8 cellular contexts compared by ENCODE assay signal in the genomic region with DNA sequence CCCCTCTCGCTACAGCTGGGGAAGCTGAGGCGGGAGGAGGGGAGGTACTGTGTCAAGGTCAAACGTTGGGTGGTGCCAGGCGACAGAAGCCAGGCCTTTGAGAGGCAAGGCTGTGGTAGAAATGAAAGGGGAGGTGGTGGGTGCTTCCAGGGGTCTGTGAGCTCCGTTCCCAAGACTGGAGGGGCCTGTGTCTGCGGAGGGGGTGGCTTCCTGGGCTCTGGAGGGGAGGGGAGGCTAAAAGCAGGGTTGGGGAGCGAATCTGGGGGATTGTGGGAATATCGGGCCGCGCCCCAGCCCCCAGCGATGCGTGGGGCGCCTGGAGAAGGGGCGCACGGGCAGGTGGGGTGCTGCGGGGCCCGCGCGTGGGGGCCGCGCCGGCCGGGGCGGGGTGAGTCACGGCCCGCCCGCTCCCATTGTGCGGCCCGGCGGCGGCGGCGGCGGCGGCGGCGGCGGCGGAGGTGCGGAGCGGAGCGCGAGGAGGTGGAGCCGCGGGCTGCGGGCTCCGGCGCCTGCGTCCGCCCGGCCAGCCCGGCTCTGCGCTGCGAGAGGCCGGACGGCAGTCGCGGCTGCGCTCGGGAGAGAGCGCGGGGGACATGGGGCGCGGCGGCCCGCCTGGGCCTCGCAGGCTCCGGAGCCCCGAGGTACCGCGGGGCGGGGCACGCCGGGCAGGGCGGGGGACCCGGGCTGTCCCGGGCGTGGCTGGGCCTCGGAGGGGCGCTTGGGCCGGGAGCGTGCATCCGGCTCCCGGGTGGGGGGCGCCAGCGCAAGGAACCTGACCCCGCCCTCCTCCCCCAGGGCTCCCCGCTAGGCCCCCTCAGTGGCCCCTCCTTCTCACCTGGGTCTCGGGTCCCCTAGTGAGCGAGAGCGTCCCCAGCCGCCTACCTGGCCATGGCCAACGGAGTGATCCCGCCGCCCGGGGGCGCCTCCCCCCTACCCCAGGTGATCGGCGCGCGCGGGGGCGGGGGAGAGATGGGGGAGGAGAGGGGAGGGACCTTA. TPM values are rescaled to one million over a fixed set of nuclear protein-coding genes. Genes with fewer than 3 reads are reported as not detected.
DNase-seq lines count a peak whose midpoint lies in the region; ATAC-seq, FAIRE-seq and TF ChIP-seq lines count a peak whose summit lies in the region.

A gene with protein sequence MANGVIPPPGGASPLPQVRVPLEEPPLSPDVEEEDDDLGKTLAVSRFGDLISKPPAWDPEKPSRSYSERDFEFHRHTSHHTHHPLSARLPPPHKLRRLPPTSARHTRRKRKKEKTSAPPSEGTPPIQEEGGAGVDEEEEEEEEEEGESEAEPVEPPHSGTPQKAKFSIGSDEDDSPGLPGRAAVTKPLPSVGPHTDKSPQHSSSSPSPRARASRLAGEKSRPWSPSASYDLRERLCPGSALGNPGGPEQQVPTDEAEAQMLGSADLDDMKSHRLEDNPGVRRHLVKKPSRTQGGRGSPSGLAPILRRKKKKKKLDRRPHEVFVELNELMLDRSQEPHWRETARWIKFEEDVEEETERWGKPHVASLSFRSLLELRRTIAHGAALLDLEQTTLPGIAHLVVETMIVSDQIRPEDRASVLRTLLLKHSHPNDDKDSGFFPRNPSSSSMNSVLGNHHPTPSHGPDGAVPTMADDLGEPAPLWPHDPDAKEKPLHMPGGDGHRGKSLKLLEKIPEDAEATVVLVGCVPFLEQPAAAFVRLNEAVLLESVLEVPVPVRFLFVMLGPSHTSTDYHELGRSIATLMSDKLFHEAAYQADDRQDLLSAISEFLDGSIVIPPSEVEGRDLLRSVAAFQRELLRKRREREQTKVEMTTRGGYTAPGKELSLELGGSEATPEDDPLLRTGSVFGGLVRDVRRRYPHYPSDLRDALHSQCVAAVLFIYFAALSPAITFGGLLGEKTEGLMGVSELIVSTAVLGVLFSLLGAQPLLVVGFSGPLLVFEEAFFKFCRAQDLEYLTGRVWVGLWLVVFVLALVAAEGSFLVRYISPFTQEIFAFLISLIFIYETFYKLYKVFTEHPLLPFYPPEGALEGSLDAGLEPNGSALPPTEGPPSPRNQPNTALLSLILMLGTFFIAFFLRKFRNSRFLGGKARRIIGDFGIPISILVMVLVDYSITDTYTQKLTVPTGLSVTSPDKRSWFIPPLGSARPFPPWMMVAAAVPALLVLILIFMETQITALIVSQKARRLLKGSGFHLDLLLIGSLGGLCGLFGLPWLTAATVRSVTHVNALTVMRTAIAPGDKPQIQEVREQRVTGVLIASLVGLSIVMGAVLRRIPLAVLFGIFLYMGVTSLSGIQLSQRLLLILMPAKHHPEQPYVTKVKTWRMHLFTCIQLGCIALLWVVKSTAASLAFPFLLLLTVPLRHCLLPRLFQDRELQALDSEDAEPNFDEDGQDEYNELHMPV (plus strand): TSS at position 526 of the 996 bp plus-strand sequence. CDS start 363 bp downstream, at position 889.

- H3K4me3 Mint-ChIP-seq in activated T-helper 1 cell treated with anti-CD3 and anti-CD28 coated beads, Interleukin-12 subunit alpha, Interleukin-12 subunit beta, Interleukin-2, Interleukin-4 antibody, amounts not matched to agents 30 ng/mL and 10 ng/mL and 1 ng/mL, durations not matched to agents 14 hours and 24 hours and 36 hours: peak within 1 kb of the TSS; percentile 72

- peak within 1 kb of the TSS; percentile 88 for H4K91ac ChIP-seq in trophoblast cell (ENCODE audit: low read depth, low read length)

- peak within 1 kb of the TSS; percentile 20 for H2BK12ac ChIP-seq in trophoblast cell (ENCODE audit: low read length)

- H3K4ac ChIP-seq in trophoblast cell (ENCODE audit: low read depth, low read length): peak within 1 kb of the TSS; percentile 65

- H3K9ac ChIP-seq in BLaER1 (no peak within 1 kb of the TSS), trophoblast cell (ENCODE audit: low read length) (peak within 1 kb of the TSS; percentile 67)

- intact Hi-C loops in activated T-helper 1 cell treated with anti-CD3 and anti-CD28 coated beads, Interleukin-12 subunit alpha, Interleukin-12 subunit beta, Interleukin-2, Interleukin-4 antibody, amounts not matched to agents 30 ng/mL and 10 ng/mL and 1 ng/mL, durations not matched to agents 14 hours and 24 hours and 36 hours (cut with micrococcal nuclease): no loop called here

- no peak within 1 kb of the TSS for H3K27ac Mint-ChIP-seq in activated T-helper 1 cell treated with anti-CD3 and anti-CD28 coated beads, Interleukin-12 subunit alpha, Interleukin-12 subunit beta, Interleukin-2, Interleukin-4 antibody, amounts not matched to agents 30 ng/mL and 10 ng/mL and 1 ng/mL, durations not matched to agents 14 hours and 24 hours and 36 hours

- H2BK120ac ChIP-seq in trophoblast cell (ENCODE audit: insufficient read depth, low read length, poor library complexity): peak within 1 kb of the TSS; percentile 79

- H3K27me3 ChIP-seq in BLaER1 (peaks cover 35% of the 10 kb centered on the region), trophoblast cell (ENCODE audit: insufficient read depth, low read length) (no peaks in the 10 kb centered on the region)

- H2BK5ac ChIP-seq in trophoblast cell (ENCODE audit: low read depth, low read length, poor library complexity): peak within 1 kb of the TSS; percentile 17

- H2AFZ ChIP-seq in trophoblast cell (ENCODE audit: insufficient read depth, low read length, poor library complexity): peak within 1 kb of the TSS; percentile 75

- peaks cover 2% of the 10 kb centered on the region for H3K79me2 ChIP-seq in trophoblast cell (ENCODE audit: control insufficient read depth, insufficient read depth, low read length, poor library complexity)

- no peaks in the 10 kb centered on the region for H4K20me1 ChIP-seq in BLaER1

- H2AK5ac ChIP-seq in trophoblast cell (ENCODE audit: low read length): peak within 1 kb of the TSS; percentile 20

- ATAC-seq in HG03521 (IDR thresholded peaks at IDR 0.05; ENCODE audit: unreplicated experiment): peak; percentile 36

- H3K9me3 Mint-ChIP-seq in activated T-helper 1 cell treated with anti-CD3 and anti-CD28 coated beads, Interleukin-12 subunit alpha, Interleukin-12 subunit beta, Interleukin-2, Interleukin-4 antibody, amounts not matched to agents 30 ng/mL and 10 ng/mL and 1 ng/mL, durations not matched to agents 14 hours and 24 hours and 36 hours: no peaks in the 10 kb centered on the region

- no peak within 1 kb of the TSS for H3K23ac ChIP-seq in trophoblast cell (ENCODE audit: low read length)

- peaks cover 6% of the 10 kb centered on the region for H3K4me1 Mint-ChIP-seq in activated T-helper 1 cell treated with anti-CD3 and anti-CD28 coated beads, Interleukin-12 subunit alpha, Interleukin-12 subunit beta, Interleukin-2, Interleukin-4 antibody, amounts not matched to agents 30 ng/mL and 10 ng/mL and 1 ng/mL, durations not matched to agents 14 hours and 24 hours and 36 hours (ENCODE audit: low read depth)

- no peaks in the 10 kb centered on the region for H3K36me3 Mint-ChIP-seq in activated T-helper 1 cell treated with anti-CD3 and anti-CD28 coated beads, Interleukin-12 subunit alpha, Interleukin-12 subunit beta, Interleukin-2, Interleukin-4 antibody, amounts not matched to agents 30 ng/mL and 10 ng/mL and 1 ng/mL, durations not matched to agents 14 hours and 24 hours and 36 hours (ENCODE audit: low read depth)

- peaks cover 33% of the 10 kb centered on the region for H3K27me3 Mint-ChIP-seq in activated T-helper 1 cell treated with anti-CD3 and anti-CD28 coated beads, Interleukin-12 subunit alpha, Interleukin-12 subunit beta, Interleukin-2, Interleukin-4 antibody, amounts not matched to agents 30 ng/mL and 10 ng/mL and 1 ng/mL, durations not matched to agents 14 hours and 24 hours and 36 hours (ENCODE audit: insufficient read depth)

- H3K4me2 ChIP-seq in BLaER1 (peak within 1 kb of the TSS; percentile 78), trophoblast cell (ENCODE audit: low read length) (peak within 1 kb of the TSS; percentile 86)

- no peak for TF ChIP-seq POLR2A in GM12892 (IDR thresholded peaks at IDR 0.05; ENCODE audit: low read depth, low read length)

- no peaks in the 10 kb centered on the region for H3K9me3 ChIP-seq in BLaER1
- H3K9me3 ChIP-seq in trophoblast cell (ENCODE audit: insufficient read depth, low read depth, low read length): peaks cover under 1% of the 10 kb centered on the region

- no peak for FAIRE-seq in GM12892 (lab: Jason Lieb, UNC)

- no CpG with 5 or more reads among the region's 103 CpGs for WGBS in trophoblast cell (ENCODE audit: extremely low coverage, insufficient coverage, insufficient read length)

- peaks cover 7% of the 10 kb centered on the region for H3K79me1 ChIP-seq in trophoblast cell (ENCODE audit: low read length)

- peak within 1 kb of the TSS; percentile 71 for H4K8ac ChIP-seq in trophoblast cell (ENCODE audit: low read depth, low read length)

- H3K36me3 ChIP-seq in BLaER1: no peaks in the 10 kb centered on the region
- H3K36me3 ChIP-seq in trophoblast cell (ENCODE audit: control insufficient read depth in 1 of 2, insufficient read depth in 2 of 2, low read length in 2 of 2): peaks cover 9 to 10% of the 10 kb centered on the region in 2 experiments

- peak within 1 kb of the TSS; percentile 70 for H4K12ac ChIP-seq in trophoblast cell (ENCODE audit: low read depth, low read length)

- H3K4me1 ChIP-seq in BLaER1: peaks cover 12% of the 10 kb centered on the region; the same call in 1 of the 2 replicates
- H3K4me1 ChIP-seq in trophoblast cell (ENCODE audit: control insufficient read depth in 1 of 2, insufficient read depth in 2 of 2, low read length in 2 of 2): peaks cover 3% of the 10 kb centered on the region in 2 experiments

- peak within 1 kb of the TSS; percentile 46 for H3K18ac ChIP-seq in trophoblast cell (ENCODE audit: low read length)

- no peak for DNase-seq in activated T-helper 1 cell treated with anti-CD3 and anti-CD28 coated beads, Interleukin-12 subunit alpha, Interleukin-12 subunit beta, Interleukin-2, Interleukin-4 antibody, amounts not matched to agents 30 ng/mL and 10 ng/mL and 1 ng/mL, durations not matched to agents 14 hours and 24 hours and 36 hours (ENCODE audit: low spot score)
- DNase-seq in glomerular visceral epithelial cell (ENCODE audit: extremely low spot score) (peak; percentile 52), trophoblast cell (peak; percentile 48 to 62), GM12892 (ENCODE audit: insufficient read length) (no peak), UCSD-AML1 (lab: John Stamatoyannopoulos, UW; ENCODE audit: unreplicated experiment) (no peak)
- no peak for DNase-seq in effector CD8-positive, alpha-beta T cell (lab: John Stamatoyannopoulos, UW)

- peak within 1 kb of the TSS; percentile 71 for H3K14ac ChIP-seq in trophoblast cell (ENCODE audit: low read length)

- H3K4me3 ChIP-seq in BLaER1: peak within 1 kb of the TSS; percentile 62
- peak within 1 kb of the TSS; percentile 73 for H3K4me3 ChIP-seq in trophoblast cell (ENCODE audit: low read depth, low read length)

- H3K27ac ChIP-seq in BLaER1 (no peak within 1 kb of the TSS), trophoblast cell (ENCODE audit: low read depth, low read length) (no peak within 1 kb of the TSS)

RNA-seq across cellular contexts. Expression of the gene that starts here (rescaled TPM):
- total RNA-seq in activated T-helper 1 cell treated with anti-CD3 and anti-CD28 coated beads, Interleukin-12 subunit alpha, Interleukin-12 subunit beta, Interleukin-2, Interleukin-4 antibody, amounts not matched to agents 30 ng/mL and 10 ng/mL and 1 ng/mL, durations not matched to agents 14 hours and 24 hours and 36 hours: 0.17 TPM in 1 of 2 replicates, not detected in the other
- polyA plus RNA-seq in trophoblast cell (2013): 8.9 and 9.4 TPM in 2 replicates
- polyA plus RNA-seq in GM12892 (2012; ENCODE audit: missing spikeins): not detected

Comparison
In these comparisons a context has a peak if more than half of its experiments do, and no peak if none do; other contexts are left out.
1. DNase-seq: peak in glomerular visceral epithelial cell (single experiment) and trophoblast cell (2 of 2); none in activated T-helper 1 cell treated with anti-CD3 and anti-CD28 coated beads, Interleukin-12 subunit alpha, Interleukin-12 subunit beta, Interleukin-2, Interleukin-4 antibody, amounts not matched to agents 30 ng/mL and 10 ng/mL and 1 ng/mL, durations not matched to agents 14 hours and 24 hours and 36 hours (single experiment), GM12892 (single experiment), UCSD-AML1 (single experiment) and effector CD8-positive, alpha-beta T cell (single experiment).